ENCODE assay signal across 8 cellular contexts in genomic region chr17:4412933-4413831, GRCh38. TPM values are rescaled to one million over a fixed set of nuclear protein-coding genes. Genes with fewer than 3 reads are reported as not detected.
DNase-seq lines count a peak whose midpoint lies in the region; ATAC-seq and TF ChIP-seq lines count a peak whose summit lies in the region.

No MANE protein-coding gene starts in this region.

- peaks cover 4 to 6% (median 6%) of the 10 kb centered on the region in 3 donors for H3K4me1 Mint-ChIP-seq in CD8-positive, alpha-beta memory T cell
- H3K4me1 Mint-ChIP-seq in T-helper 2 cell treated with Interferon-gamma antibody and Interleukin-4, amounts not matched to agents 5 μg/mL and 100 μg/mL, for 36 hours (ENCODE audit: low read depth) = peaks cover 9% of the 10 kb centered on the region

- peak overlapping the region in 4 of 7 donors; percentile 48 to 85 (median 68) for H3K4me3 Mint-ChIP-seq in CD8-positive, alpha-beta memory T cell
- peak overlapping the region; percentile 62 for H3K4me3 Mint-ChIP-seq in T-helper 2 cell treated with Interferon-gamma antibody and Interleukin-4, amounts not matched to agents 5 μg/mL and 100 μg/mL, for 36 hours

- no peaks in the 10 kb centered on the region for H3K36me3 Mint-ChIP-seq in CD8-positive, alpha-beta memory T cell
- no peaks in the 10 kb centered on the region for H3K36me3 Mint-ChIP-seq in T-helper 2 cell treated with Interferon-gamma antibody and Interleukin-4, amounts not matched to agents 5 μg/mL and 100 μg/mL, for 36 hours (ENCODE audit: low read depth)

- peaks cover 6% of the 10 kb centered on the region for H3K4me1 ChIP-seq in CD8-positive, alpha-beta memory T cell (ENCODE audit: insufficient read depth, low read length)
- no peaks in the 10 kb centered on the region for H3K4me1 ChIP-seq in right atrium auricular region

- peak overlapping the region in 2 of 8 donors; percentile 29 to 51 for H3K27ac Mint-ChIP-seq in CD8-positive, alpha-beta memory T cell
- peak overlapping the region; percentile 48 for H3K27ac Mint-ChIP-seq in T-helper 2 cell treated with Interferon-gamma antibody and Interleukin-4, amounts not matched to agents 5 μg/mL and 100 μg/mL, for 36 hours

- POLR2A ChIA-PET in CD8-positive, alpha-beta memory T cell (lab: Charles Lee) = no interaction called here

- no peaks in the 10 kb centered on the region for H3K27me3 Mint-ChIP-seq in CD8-positive, alpha-beta memory T cell
- H3K27me3 Mint-ChIP-seq in T-helper 2 cell treated with Interferon-gamma antibody and Interleukin-4, amounts not matched to agents 5 μg/mL and 100 μg/mL, for 36 hours (ENCODE audit: low read depth) = peaks cover 5% of the 10 kb centered on the region

- no peak overlapping the region for H3K27ac ChIP-seq in CD8-positive, alpha-beta memory T cell (ENCODE audit: low read depth, low read length)
- no peak overlapping the region for H3K27ac ChIP-seq in right atrium auricular region

- peak; percentile 74 to 92 (median 85) for DNase-seq in CD8-positive, alpha-beta memory T cell
- DNase-seq in H7 (peak; percentile 87), NCI-H2029 treated with DMSO at 0.1 percent for 48 hours (lab: John Stamatoyannopoulos, UW) (peak; percentile 7), amniotic epithelial cell (ENCODE audit: low read depth) (peak; percentile 78), right atrium auricular region (ENCODE audit: low spot score) (peak; percentile 95), retinal pigment epithelial cell (ENCODE audit: low read depth) (peak; percentile 40)
- peak; percentile 85 for DNase-seq in T-helper 2 cell treated with Interferon-gamma antibody and Interleukin-4, amounts not matched to agents 5 μg/mL and 100 μg/mL, for 36 hours (ENCODE audit: low spot score)

- H3K36me3 ChIP-seq in CD8-positive, alpha-beta memory T cell (ENCODE audit: insufficient read depth, low read length) = no peaks in the 10 kb centered on the region
- H3K36me3 ChIP-seq in H7 (replicated peaks; ENCODE audit: control insufficient read depth, insufficient read depth, low read length) (no peaks in the 10 kb centered on the region), right atrium auricular region (no peaks in the 10 kb centered on the region)

- H3K27me3 ChIP-seq in CD8-positive, alpha-beta memory T cell (ENCODE audit: insufficient read depth, low read length, poor library complexity, severe bottlenecking) = no peaks in the 10 kb centered on the region
- H3K27me3 ChIP-seq in H7 (ENCODE audit: control insufficient read depth, insufficient read depth, low read length) (no peaks in the 10 kb centered on the region), right atrium auricular region (no peaks in the 10 kb centered on the region)

- CTCF ChIA-PET in CD8-positive, alpha-beta memory T cell (lab: Charles Lee) = interaction anchor here (0.8 to 8.2 kb wide), 8 partner anchors 10 to 215 kb away, joined by 3 to 72 read pairs (median 5); no protein-coding TSS in a partner anchor

- no peak for ATAC-seq in HG03342 (IDR thresholded peaks at IDR 0.05; ENCODE audit: unreplicated experiment)

- no peaks in the 10 kb centered on the region for H3K9me3 Mint-ChIP-seq in CD8-positive, alpha-beta memory T cell
- H3K9me3 Mint-ChIP-seq in T-helper 2 cell treated with Interferon-gamma antibody and Interleukin-4, amounts not matched to agents 5 μg/mL and 100 μg/mL, for 36 hours = no peaks in the 10 kb centered on the region

- no peaks in the 10 kb centered on the region for H3K9me3 ChIP-seq in CD8-positive, alpha-beta memory T cell (ENCODE audit: low read length)
- H3K9me3 ChIP-seq in right atrium auricular region = no peaks in the 10 kb centered on the region

- H3K4me3 ChIP-seq in CD8-positive, alpha-beta memory T cell (ENCODE audit: low read length) = peak overlapping the region; percentile 26
- H3K4me3 ChIP-seq in H7 (ENCODE audit: insufficient read depth, low read depth, low read length) = no peak overlapping the region
- H3K4me3 ChIP-seq in right atrium auricular region = peak overlapping the region in 1 of 2 donors; percentile 0
- no peak overlapping the region for H3K4me3 ChIP-seq in retinal pigment epithelial cell (ENCODE audit: low read length)

- TF ChIP-seq CTCF in right atrium auricular region (IDR thresholded peaks at IDR 0.05) (peak; percentile 53 to 94), retinal pigment epithelial cell (conservative IDR thresholded peaks at IDR 0.05; ENCODE audit: low read depth, low read length) (peak; percentile 84)

RNA-seq across cellular contexts. Expression of gene SPNS3, which starts 20.6 kb away (rescaled TPM):
- 1 to 10 TPM; 7.3 to 7.5 TPM for total RNA-seq in CD8-positive, alpha-beta memory T cell
- polyA plus RNA-seq in CD8-positive, alpha-beta memory T cell = 10.0 TPM
- 0.52 TPM in 1 of 2 replicates, not detected in the other for total RNA-seq in H7 (2014; rRNA removed; shearing (Covaris generic))
- not detected for total RNA-seq in right atrium auricular region

RNA-seq across cellular contexts. Expression of gene UBE2G1, which starts 46.7 kb away (rescaled TPM):
- 10 to 100 TPM; 54.9 to 68.0 TPM for total RNA-seq in CD8-positive, alpha-beta memory T cell
- 66.6 TPM for polyA plus RNA-seq in CD8-positive, alpha-beta memory T cell
- total RNA-seq in H7 (2014; rRNA removed; shearing (Covaris generic)) = 99.9 and 127 TPM in 2 replicates
- total RNA-seq in right atrium auricular region = 10 to 100 TPM; 39.5 to 58.5 TPM

Comparison
In these comparisons a context has a peak if more than half of its experiments do, and no peak if none do; other contexts are left out.
1. DNase-seq: peak in every context shown above with its lines; median percentile 95 in right atrium auricular region; 87 in H7; 85 in CD8-positive, alpha-beta memory T cell; 85 in T-helper 2 cell treated with Interferon-gamma antibody and Interleukin-4, amounts not matched to agents 5 μg/mL and 100 μg/mL, for 36 hours; 78 in amniotic epithelial cell; 40 in retinal pigment epithelial cell; 7 in NCI-H2029 treated with DMSO at 0.1 percent for 48 hours.